ENCODE assay signal across 8 cellular contexts in the genomic region with DNA sequence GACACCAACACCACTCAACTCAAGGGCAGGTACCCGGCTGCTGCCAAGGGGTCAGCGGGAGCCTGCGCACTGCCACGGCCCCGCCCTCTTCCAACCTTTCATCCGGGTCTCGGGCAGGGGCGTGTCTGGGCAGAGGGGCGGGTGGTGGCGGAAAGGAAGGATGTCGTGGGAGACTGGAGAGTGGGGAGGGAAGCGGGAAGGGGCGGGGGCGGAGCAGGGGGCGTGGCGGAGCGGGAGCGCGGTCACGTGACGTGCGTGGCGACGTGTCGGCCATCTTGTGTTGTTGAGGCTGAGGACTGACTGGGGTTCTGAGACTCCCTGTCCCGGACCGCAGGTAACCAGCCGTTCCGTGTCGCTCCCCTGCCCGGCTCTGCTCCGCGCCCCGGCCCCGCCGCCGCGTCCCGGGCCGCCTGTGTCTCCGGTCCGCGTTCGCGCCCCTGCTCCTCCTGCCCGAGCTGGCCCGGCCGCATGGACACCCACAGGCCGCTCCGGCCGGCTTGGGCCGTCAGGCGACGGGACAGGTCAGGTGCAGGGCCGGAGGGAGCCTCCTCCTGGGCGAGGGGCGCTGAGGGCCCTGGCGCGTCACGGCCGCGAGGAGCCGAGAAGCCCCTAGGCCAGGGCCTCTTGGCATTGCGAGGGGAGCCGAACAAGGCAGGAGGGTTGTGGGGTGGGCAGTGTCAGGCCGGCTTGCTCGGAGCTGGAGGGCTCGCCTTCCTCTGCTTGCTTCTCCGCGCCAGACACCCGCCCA. TPM values are rescaled to one million over a fixed set of nuclear protein-coding genes. Genes with fewer than 3 reads are reported as not detected.
A peak's percentile ranks its signal among the peaks of the same experiment; 100 is the strongest.
DNase-seq lines count a peak whose midpoint lies in the region; TF ChIP-seq lines count a peak whose summit lies in the region.

A gene with protein sequence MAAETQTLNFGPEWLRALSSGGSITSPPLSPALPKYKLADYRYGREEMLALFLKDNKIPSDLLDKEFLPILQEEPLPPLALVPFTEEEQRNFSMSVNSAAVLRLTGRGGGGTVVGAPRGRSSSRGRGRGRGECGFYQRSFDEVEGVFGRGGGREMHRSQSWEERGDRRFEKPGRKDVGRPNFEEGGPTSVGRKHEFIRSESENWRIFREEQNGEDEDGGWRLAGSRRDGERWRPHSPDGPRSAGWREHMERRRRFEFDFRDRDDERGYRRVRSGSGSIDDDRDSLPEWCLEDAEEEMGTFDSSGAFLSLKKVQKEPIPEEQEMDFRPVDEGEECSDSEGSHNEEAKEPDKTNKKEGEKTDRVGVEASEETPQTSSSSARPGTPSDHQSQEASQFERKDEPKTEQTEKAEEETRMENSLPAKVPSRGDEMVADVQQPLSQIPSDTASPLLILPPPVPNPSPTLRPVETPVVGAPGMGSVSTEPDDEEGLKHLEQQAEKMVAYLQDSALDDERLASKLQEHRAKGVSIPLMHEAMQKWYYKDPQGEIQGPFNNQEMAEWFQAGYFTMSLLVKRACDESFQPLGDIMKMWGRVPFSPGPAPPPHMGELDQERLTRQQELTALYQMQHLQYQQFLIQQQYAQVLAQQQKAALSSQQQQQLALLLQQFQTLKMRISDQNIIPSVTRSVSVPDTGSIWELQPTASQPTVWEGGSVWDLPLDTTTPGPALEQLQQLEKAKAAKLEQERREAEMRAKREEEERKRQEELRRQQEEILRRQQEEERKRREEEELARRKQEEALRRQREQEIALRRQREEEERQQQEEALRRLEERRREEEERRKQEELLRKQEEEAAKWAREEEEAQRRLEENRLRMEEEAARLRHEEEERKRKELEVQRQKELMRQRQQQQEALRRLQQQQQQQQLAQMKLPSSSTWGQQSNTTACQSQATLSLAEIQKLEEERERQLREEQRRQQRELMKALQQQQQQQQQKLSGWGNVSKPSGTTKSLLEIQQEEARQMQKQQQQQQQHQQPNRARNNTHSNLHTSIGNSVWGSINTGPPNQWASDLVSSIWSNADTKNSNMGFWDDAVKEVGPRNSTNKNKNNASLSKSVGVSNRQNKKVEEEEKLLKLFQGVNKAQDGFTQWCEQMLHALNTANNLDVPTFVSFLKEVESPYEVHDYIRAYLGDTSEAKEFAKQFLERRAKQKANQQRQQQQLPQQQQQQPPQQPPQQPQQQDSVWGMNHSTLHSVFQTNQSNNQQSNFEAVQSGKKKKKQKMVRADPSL (N-terminal part only) (plus strand): TSS at position 273 of the 748 bp plus-strand sequence. CDS start 37,867 bp downstream, outside the sequence.

- TF ChIP-seq CTCF in HFFc6 (IDR thresholded peaks at IDR 0.05) (peak; percentile 22), NB4 (IDR thresholded peaks at IDR 0.05; ENCODE audit: low read depth, low read length) (no peak)

- TF ChIP-seq POLR2A in NB4 (IDR thresholded peaks at IDR 0.05; ENCODE audit: extremely low read depth, insufficient read length): peak; percentile 67

- H3K27me3 Mint-ChIP-seq in HFFc6 (ENCODE audit: insufficient read depth): peaks cover 2% of the 10 kb centered on the region; the same call in 1 of the 2 replicates

- peak within 1 kb of the TSS; percentile 93 for H2AFZ ChIP-seq in neuron (ENCODE audit: low read depth, low read length)

- peaks cover 29% of the 10 kb centered on the region for H3K4me1 Mint-ChIP-seq in HFFc6 (ENCODE audit: low read depth)

- peaks cover 7% of the 10 kb centered on the region for H3K36me3 ChIP-seq in neuron (ENCODE audit: insufficient read depth, low read length)

- H3K27me3 ChIP-seq in neuron (ENCODE audit: insufficient read depth, low read length): no peaks in the 10 kb centered on the region

- H3K4me3 ChIP-seq in NB4 (ENCODE audit: low read depth, low read length) (peak within 1 kb of the TSS; percentile 97), neuron (ENCODE audit: low read length) (peak within 1 kb of the TSS; percentile 96)

- peaks cover 25% of the 10 kb centered on the region for H3K4me1 ChIP-seq in neuron (ENCODE audit: insufficient read depth, low read length)

- H3K9me3 Mint-ChIP-seq in HFFc6: no peaks in the 10 kb centered on the region

- peak within 1 kb of the TSS; percentile 98 for H3K4me3 Mint-ChIP-seq in HFFc6

- H3K9me3 ChIP-seq in neuron (ENCODE audit: low read length): no peaks in the 10 kb centered on the region

- H3K36me3 Mint-ChIP-seq in HFFc6 (ENCODE audit: low read depth): peaks cover 20% of the 10 kb centered on the region

- DNase-seq in GM04503 (ENCODE audit: low read depth) (peak; percentile 70), HFFc6 (peak; percentile 90), NB4 (ENCODE audit: low read depth) (peak; percentile 98), SK-N-DZ (ENCODE audit: low spot score) (peak; percentile 95), foreskin melanocyte (peak; percentile 92), stromal cell of bone marrow (ENCODE audit: low read depth) (peak; percentile 88)
- DNase-seq in activated naive CD4-positive, alpha-beta T cell treated with Interleukin-2 at 50 U/mL for 16 hours: peak; percentile 94

- H3K27ac Mint-ChIP-seq in HFFc6: peak within 1 kb of the TSS; percentile 85

RNA-seq across cellular contexts. Expression of the gene that starts here (rescaled TPM):
- 10 to 100 TPM; 36.9 to 44.6 (median 42.3) TPM for total RNA-seq in HFFc6 (2021; fragmentation: NEBNext Ultra II Directional; extraction: Animal tissue kit (Norgen Biotek cat#: 25700))
- 24.6 and 27.9 TPM in 2 replicates for polyA plus RNA-seq in SK-N-DZ (2014; cell fraction: cytosol; rRNA removed)
- 17.2 and 27.5 TPM in 2 replicates for polyA plus RNA-seq in SK-N-DZ (2014; cell fraction: nucleus; rRNA removed)

Comparison
In these comparisons a context has a peak if more than half of its experiments do, and no peak if none do; other contexts are left out.
1. Peak in every context shown above with its lines: DNase-seq and H3K4me3 ChIP-seq.